In genomic region chr17:38881600-38882191, GRCh38 we compare ENCODE assay signal across 8 cellular contexts. TPM values are rescaled to one million over a fixed set of nuclear protein-coding genes. Genes with fewer than 3 reads are reported as not detected.
DNase-seq lines count a peak whose midpoint lies in the region; ATAC-seq and TF ChIP-seq lines count a peak whose summit lies in the region.

No MANE protein-coding gene starts in this region.

- intact Hi-C loops in mucosa of descending colon (cut with DNase I, micrococcal nuclease) (no loop called here), vagina (cut with DNase I) (no loop called here)

- H3K27ac ChIP-seq in coronary artery (peak overlapping the region; percentile 44 to 83), vagina (peak overlapping the region; percentile 67)

- H3K27me3 ChIP-seq in vagina, result no peaks in the 10 kb centered on the region

- H3K9me3 ChIP-seq in mucosa of descending colon, result no peaks in the 10 kb centered on the region
- no peaks in the 10 kb centered on the region for H3K9me3 ChIP-seq in vagina

- TF ChIP-seq CTCF in coronary artery (IDR thresholded peaks at IDR 0.05) (no peak), mucosa of descending colon (IDR thresholded peaks at IDR 0.05) (no peak), vagina (IDR thresholded peaks at IDR 0.05) (no peak)

- TF ChIP-seq POLR2A in vagina (IDR thresholded peaks at IDR 0.05), result no peak

- H3K4me1 ChIP-seq in mucosa of descending colon (ENCODE audit: low read depth) (peaks cover 86% of the 10 kb centered on the region), vagina (peaks cover 99% of the 10 kb centered on the region)

- H3K4me3 ChIP-seq in coronary artery (peak overlapping the region; percentile 50), mucosa of descending colon (no peak overlapping the region), vagina (no peak overlapping the region)

- peaks cover 2% of the 10 kb centered on the region for H3K36me3 ChIP-seq in mucosa of descending colon (ENCODE audit: low read depth)
- H3K36me3 ChIP-seq in vagina, result peaks cover 0 to 8% of the 10 kb centered on the region in 2 donors

- peak; percentile 48 for DNase-seq in EL
- peak; percentile 75 for DNase-seq in coronary artery (ENCODE audit: low spot score)
- DNase-seq in mucosa of descending colon, result peak in 2 of 3 donors; percentile 48 to 73
- DNase-seq in vagina (ENCODE audit: extremely low spot score in 2 of 2), result no peak
- no peak for DNase-seq in DMS114 treated with DMSO at 0.1 percent for 48 hours (lab: John Stamatoyannopoulos, UW; ENCODE audit: unreplicated experiment)

- ATAC-seq in mucosa of descending colon (peak; percentile 11), GM19351 (IDR thresholded peaks at IDR 0.05; ENCODE audit: unreplicated experiment) (no peak), GM18502 (IDR thresholded peaks at IDR 0.05; ENCODE audit: poor library complexity, unreplicated experiment) (no peak)

TF ChIP-seq in PFSK-1, 5 proteins besides CTCF, POLR2A, EP300 and RAD21:
- 0 out of 2 replicates have a peak, but pooled peaks have one; percentile 42 for TF ChIP-seq SIN3A (IDR thresholded peaks at IDR 0.05; ENCODE audit: borderline replicate concordance, insufficient read depth, low read length)
- no peak for TF ChIP-seq POLR2AphosphoS5 (IDR thresholded peaks at IDR 0.05; ENCODE audit: low read depth, low read length)
- TF ChIP-seq FOXP2 (optimal IDR thresholded peaks at IDR 0.05; ENCODE audit: borderline replicate concordance, extremely low read depth, extremely low read length, insufficient read depth), result no peak
- 0 out of 4 replicates have a peak, but pooled peaks of 1 of the 2 experiments have one; percentile 6 for TF ChIP-seq REST (IDR thresholded peaks at IDR 0.05; ENCODE audit: insufficient read depth in 1 of 2, low read depth in 2 of 2, low read length in 2 of 2)
- no peak for TF ChIP-seq TAF1 (IDR thresholded peaks at IDR 0.05; ENCODE audit: borderline replicate concordance, insufficient read depth, low read length)

RNA-seq across cellular contexts. Expression of gene LASP1, which starts 11.8 kb away (rescaled TPM):
- polyA plus RNA-seq in PFSK-1 (2012; ENCODE audit: insufficient read length, low read depth), result 383 TPM
- 100 to 1,000 TPM; 163 to 286 (median 276) TPM for total RNA-seq in mucosa of descending colon
- 69.0 TPM for total RNA-seq in vagina

RNA-seq across cellular contexts. Expression of gene RPL23, which starts 28.2 kb away (rescaled TPM):
- 1,863 TPM for polyA plus RNA-seq in PFSK-1 (2012; ENCODE audit: insufficient read length, low read depth)
- total RNA-seq in mucosa of descending colon, result 1,000 to 10,000 TPM in 1 of 3 donors, 100 to 1,000 TPM in 2; 838 to 1,044 (median 919) TPM
- total RNA-seq in vagina, result 1,585 TPM

RNA-seq across cellular contexts. Expression of gene CWC25, which starts 56.6 kb away (rescaled TPM):
- 25.5 TPM for polyA plus RNA-seq in PFSK-1 (2012; ENCODE audit: insufficient read length, low read depth)
- total RNA-seq in mucosa of descending colon (10 to 100 TPM; 21.7 to 26.5 (median 25.6) TPM), vagina (25.5 TPM)

Comparison
In these comparisons a context has a peak if more than half of its experiments do, and no peak if none do; other contexts are left out.
1. DNase-seq: peak in EL (single experiment), coronary artery (single experiment) and mucosa of descending colon (2 of 3); none in vagina (0 of 2) and DMS114 treated with DMSO at 0.1 percent for 48 hours (single experiment).